ENCODE assay signal across 8 cellular contexts in the genomic region with DNA sequence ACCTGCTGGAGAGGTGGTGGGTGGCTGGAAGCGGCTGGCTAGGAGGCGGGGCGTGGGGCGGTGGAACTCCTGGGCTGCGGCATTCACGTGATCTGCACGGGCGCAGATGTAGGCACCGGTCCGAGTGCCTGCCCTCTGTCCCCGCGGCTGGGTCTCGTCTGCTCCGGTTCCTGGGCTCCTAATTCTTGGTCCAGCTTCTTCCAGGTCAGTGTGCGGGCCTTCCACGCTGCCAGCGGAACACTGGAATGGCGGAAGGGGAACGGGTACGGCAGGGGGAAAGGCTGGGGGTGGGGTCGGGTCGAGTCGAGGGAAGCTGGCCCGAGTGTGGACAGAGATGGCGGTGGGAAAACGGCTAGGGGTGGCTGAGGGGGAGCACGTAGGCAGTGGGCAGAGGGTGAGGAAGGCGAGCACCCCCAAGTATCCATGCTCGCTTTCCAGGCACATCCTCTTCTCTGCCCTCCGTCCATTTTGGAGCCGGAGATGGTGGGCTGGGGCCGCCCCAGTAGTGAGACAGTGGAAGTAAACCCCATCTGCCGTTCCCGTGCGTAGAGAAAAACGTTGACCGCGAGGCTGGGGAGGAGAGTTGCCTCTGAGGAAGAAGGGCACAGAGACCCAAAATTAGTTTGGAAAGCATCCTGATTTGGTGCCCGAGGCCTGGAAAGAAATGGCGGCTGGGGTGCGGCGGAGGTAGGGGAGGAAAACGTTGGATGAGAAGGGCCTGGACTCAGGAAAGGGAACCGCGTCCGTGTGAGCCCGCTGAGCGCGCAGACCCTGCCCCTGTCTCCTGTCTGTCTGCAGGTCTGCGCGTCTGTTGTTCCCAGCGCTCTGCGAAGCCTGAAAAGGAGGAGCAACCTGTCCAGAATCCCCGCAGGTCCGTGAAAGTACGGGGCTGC. TPM values are rescaled to one million over a fixed set of nuclear protein-coding genes. Genes with fewer than 3 reads are reported as not detected.
DNase-seq lines count a peak whose midpoint lies in the region; ATAC-seq, FAIRE-seq and TF ChIP-seq lines count a peak whose summit lies in the region.

A gene (plus strand): TSS at position 95 of the 893 bp plus-strand sequence. CDS start 1,161 bp downstream, outside the sequence.

- H3K9me3 ChIP-seq in Caco-2 (no peaks in the 10 kb centered on the region), GM12878 (replicated peaks; ENCODE audit: control insufficient read depth, insufficient read depth, low read length) (no peaks in the 10 kb centered on the region), iPS DF 6.9 (ENCODE audit: control insufficient read depth, insufficient read depth, low read length) (no peaks in the 10 kb centered on the region)

- in situ Hi-C loops in GM12878 (cut with MboI) = no loop called here

- ATAC-seq in GM19463 (IDR thresholded peaks at IDR 0.05; ENCODE audit: unreplicated experiment) = peak; percentile 85
- ATAC-seq in GM12878 = peak; percentile 94
- ATAC-seq in HG03469 (IDR thresholded peaks at IDR 0.05; ENCODE audit: unreplicated experiment) = no peak

- peak within 1 kb of the TSS; percentile 72 for H3K27ac Mint-ChIP-seq in Caco-2 (ENCODE audit: unreplicated experiment)

- no peaks in the 10 kb centered on the region for H3K27me3 Mint-ChIP-seq in Caco-2 (ENCODE audit: insufficient read depth, unreplicated experiment)

- RAD21 ChIA-PET in GM12878 (lab: Charles Lee; ENCODE audit: unreplicated experiment) = interaction anchor here (0.6 kb wide), 1 partner anchor 47 kb away, joined by 3 read pairs; no protein-coding TSS in a partner anchor

- POLR2A ChIA-PET in Caco-2 (lab: Charles Lee) = interaction anchor here (0.7 to 1.4 kb wide), 2 partner anchors 44 to 101 kb away, joined by 3 to 10 read pairs; no protein-coding TSS in a partner anchor
- POLR2A ChIA-PET in GM12878 (lab: Charles Lee) = no interaction called here

- peak within 1 kb of the TSS; percentile 77 for H2AFZ ChIP-seq in GM12878 (ENCODE audit: control insufficient read depth, low read depth, low read length)

- no peaks in the 10 kb centered on the region for H3K36me3 Mint-ChIP-seq in Caco-2 (ENCODE audit: insufficient read depth, unreplicated experiment)

- peak within 1 kb of the TSS; percentile 68 for H3K4me3 ChIP-seq in Caco-2 (ENCODE audit: low read depth, low read length)
- H3K4me3 ChIP-seq in HL-60 (replicated peaks; ENCODE audit: insufficient read depth, low read length) = peak within 1 kb of the TSS; percentile 60
- peak within 1 kb of the TSS; percentile 64 for H3K4me3 ChIP-seq in GM12878
- H3K4me3 ChIP-seq in iPS DF 6.9 (ENCODE audit: low read length) = peak within 1 kb of the TSS; percentile 93
- peak within 1 kb of the TSS; percentile 93 for H3K4me3 ChIP-seq in rectal smooth muscle tissue (ENCODE audit: low read length)

- no peak within 1 kb of the TSS for H3K27ac ChIP-seq in HL-60 (replicated peaks)
- H3K27ac ChIP-seq in GM12878 (ENCODE audit: control insufficient read depth, insufficient read depth) = no peak within 1 kb of the TSS; the same call in 1 of the 2 replicates
- no peak within 1 kb of the TSS for H3K27ac ChIP-seq in iPS DF 6.9 (ENCODE audit: low read length)
- H3K27ac ChIP-seq in rectal smooth muscle tissue (ENCODE audit: low read depth, low read length) = peak within 1 kb of the TSS; percentile 94

- H3K4me2 ChIP-seq in GM12878 (ENCODE audit: control insufficient read depth, insufficient read depth) = peak within 1 kb of the TSS; percentile 71

- TF ChIP-seq EP300 in GM12878 (IDR thresholded peaks at IDR 0.05; ENCODE audit: borderline replicate concordance in 1 of 2, control insufficient read depth in 1 of 2, low read depth in 2 of 2, low read length in 2 of 2) = no peak

- TF ChIP-seq CTCF in Caco-2 (IDR thresholded peaks at IDR 0.05; ENCODE audit: insufficient read depth in 1 of 2, low read depth in 1 of 2, low read length in 1 of 2, severe bottlenecking in 1 of 2, unreplicated experiment in 1 of 2) (no peak), HL-60 (IDR thresholded peaks at IDR 0.05; ENCODE audit: insufficient read depth, low read length) (no peak), GM12878 (IDR thresholded peaks at IDR 0.05 in 2 of 3, conservative IDR thresholded peaks at IDR 0.05 in 1 of 3; ENCODE audit: control insufficient read depth in 2 of 3, extremely low read depth in 1 of 3, insufficient read depth in 1 of 3, low read depth in 3 of 3, low read length in 3 of 3) (no peak)

- H3K4me1 ChIP-seq in Caco-2 (no peaks in the 10 kb centered on the region), GM12878 (ENCODE audit: control insufficient read depth, insufficient read depth, low read length) (no peaks in the 10 kb centered on the region), iPS DF 6.9 (ENCODE audit: control insufficient read depth, insufficient read depth, low read length) (no peaks in the 10 kb centered on the region), rectal smooth muscle tissue (ENCODE audit: control insufficient read depth, insufficient read depth, low read length) (no peaks in the 10 kb centered on the region)

- H3K27me3 ChIP-seq in Caco-2 (replicated peaks; ENCODE audit: control insufficient read depth, insufficient read depth, low read length) (no peaks in the 10 kb centered on the region), HL-60 (ENCODE audit: insufficient read depth, poor library complexity, severe bottlenecking) (peaks cover 9% of the 10 kb centered on the region), GM12878 (replicated peaks in 1 of 2; ENCODE audit: control insufficient read depth in 2 of 2, insufficient read depth in 2 of 2, low read length in 1 of 2) (no peaks in the 10 kb centered on the region), iPS DF 6.9 (ENCODE audit: control insufficient read depth, insufficient read depth, low read length) (no peaks in the 10 kb centered on the region), rectal smooth muscle tissue (ENCODE audit: control insufficient read depth, insufficient read depth, low read length) (no peaks in the 10 kb centered on the region)

- TF ChIP-seq POLR2A in GM12878 (IDR thresholded peaks at IDR 0.05; ENCODE audit: low read depth, low read length) = peak; percentile 75

- H3K9ac ChIP-seq in GM12878 (ENCODE audit: control insufficient read depth, insufficient read depth, low read length) (peak within 1 kb of the TSS; percentile 74; the same call in 1 of the 2 replicates), rectal smooth muscle tissue (ENCODE audit: low read length) (peak within 1 kb of the TSS; percentile 93)

- 38% methylated on average over 53 of the region's 56 CpGs for WGBS in GM12878 (ENCODE audit: insufficient coverage, insufficient replicate concordance, low lambda C conversion rate, missing lambda C conversion rate)
- WGBS in iPS DF 6.9 (ENCODE audit: insufficient coverage, insufficient read length) = no CpG with 5 or more reads among the region's 56 CpGs

- peak within 1 kb of the TSS; percentile 87 for H3K4me3 Mint-ChIP-seq in Caco-2 (ENCODE audit: unreplicated experiment)

- BruUV-seq in Caco-2 (replicated peaks; lab: Mats Ljungman, UMichigan) = no TSS peak
- no TSS peak for BruUV-seq in GM12878 (replicated peaks; lab: Mats Ljungman, UMichigan)

- H3K4me1 Mint-ChIP-seq in Caco-2 (ENCODE audit: low read depth, unreplicated experiment) = no peaks in the 10 kb centered on the region

- H3K36me3 ChIP-seq in Caco-2 (ENCODE audit: control insufficient read depth, insufficient read depth, low read length) (no peaks in the 10 kb centered on the region), GM12878 (ENCODE audit: control insufficient read depth in 2 of 2, insufficient read depth in 2 of 2, low read length in 1 of 2) (no peaks in the 10 kb centered on the region), iPS DF 6.9 (ENCODE audit: control insufficient read depth, insufficient read depth, low read length) (no peaks in the 10 kb centered on the region; the same call in 1 of the 2 replicates), rectal smooth muscle tissue (ENCODE audit: control insufficient read depth, insufficient read depth, low read length) (no peaks in the 10 kb centered on the region)

- DNase-seq in Caco-2 (peak; percentile 45 to 46), HL-60 (ENCODE audit: low read depth in 1 of 2, low spot score in 1 of 2) (no peak), SHP77 treated with DMSO at 0.1 percent for 48 hours (lab: John Stamatoyannopoulos, UW) (peak; percentile 20), GM12878 (ENCODE audit: low read depth, low spot score) (no peak), iPS DF 6.9 (ENCODE audit: low read depth, low spot score) (no peak)

- no peaks in the 10 kb centered on the region for H4K20me1 ChIP-seq in GM12878 (ENCODE audit: control insufficient read depth, insufficient read depth)

- no peaks in the 10 kb centered on the region for H3K9me3 Mint-ChIP-seq in Caco-2 (ENCODE audit: unreplicated experiment)

- FAIRE-seq in GM12878 (lab: Jason Lieb, UNC) = no peak

- intact Hi-C loops in Caco-2 (cut with micrococcal nuclease; ENCODE audit: unreplicated experiment) (no loop called here), GM12878 (cut with micrococcal nuclease; ENCODE audit: unreplicated experiment) (no loop called here)

- no peak for TF ChIP-seq RAD21 in GM12878 (IDR thresholded peaks at IDR 0.05; ENCODE audit: insufficient read depth, low read depth, low read length)

- H3K79me2 ChIP-seq in GM12878 (ENCODE audit: control insufficient read depth, insufficient read depth, low read length) = peaks cover 3% of the 10 kb centered on the region

- SMC1A ChIA-PET in GM12878 (lab: Charles Lee; ENCODE audit: uncharacterized antibody, unreplicated experiment) = no interaction called here

- CTCF ChIA-PET in Caco-2 (lab: Charles Lee) (no interaction called here), GM12878 (lab: Yijun Ruan, JAX) (no interaction called here)

TF ChIP-seq in GM12878, 131 proteins besides CTCF, POLR2A, EP300 and RAD21 (continues in another document):
- no peak for TF ChIP-seq ZZZ3 (IDR thresholded peaks at IDR 0.05; ENCODE audit: control insufficient read depth, insufficient read length, low read depth)
- peak; percentile 13; the same call in 1 of the 2 replicates for TF ChIP-seq RAD51 (IDR thresholded peaks at IDR 0.05)

RNA-seq across cellular contexts. Expression of the gene that starts here (rescaled TPM):
- 39.0 and 42.3 TPM in 2 replicates for total RNA-seq in Caco-2 (2022)
- total RNA-seq in GM12878 (2013; cell fraction: nucleolus; rRNA removed) = 5.1 and 6.5 TPM in 2 replicates
- 14.1 and 19.6 TPM in 2 replicates for total RNA-seq in GM12878 (2014; rRNA removed)
- 46.4 and 48.0 TPM in 2 replicates for total RNA-seq in GM12878 (2014; rRNA removed; fragmentation: Illumina TruSeq; extraction: Trizol)
- total RNA-seq in GM12878 (2021) = 20.1 and 20.9 TPM in 2 replicates
- polyA plus RNA-seq in GM12878 (2011; ENCODE audit: low read depth) = 27.4 TPM
- 9.6 and 13.4 TPM in 2 replicates for polyA plus RNA-seq in GM12878 (2011; rRNA removed)
- polyA plus RNA-seq in GM12878 (2011; cell fraction: cytosol; rRNA removed) = 3.8 and 4.5 TPM in 2 replicates
- 2.7 and 3.3 TPM in 2 replicates for polyA plus RNA-seq in GM12878 (2011; cell fraction: nucleus; rRNA removed)
- polyA plus RNA-seq in GM12878 (2012) = 29.8 and 31.8 TPM in 2 replicates
- 63.8 and 85.0 TPM in 2 replicates for polyA plus RNA-seq in GM12878 (2014; fragmentation: Illumina TruSeq; extraction: Trizol)
- 10 to 100 TPM; 34.8 to 59.9 TPM for polyA plus RNA-seq in GM12878 (2014; fragmentation: Nextera tagmentation; extraction: Ambion mirVana)
- polyA plus RNA-seq in GM12878 (2014; rRNA removed) = 21.5 and 30.7 TPM in 2 replicates
- polyA plus RNA-seq in GM12878 (2016; fragmentation: Nextera tagmentation; extraction: Ambion mirVana) = 10 to 100 TPM; 31.5 to 32.8 TPM
- polyA minus RNA-seq in GM12878 (2011; rRNA and poly(A)+ RNA removed) = 1.8 and 3.8 TPM in 2 replicates
- 3.2 TPM in 1 of 2 replicates, not detected in the other for polyA minus RNA-seq in GM12878 (2011; cell fraction: cytosol; rRNA and poly(A)+ RNA removed)
- 2.5 and 2.9 TPM in 2 replicates for polyA minus RNA-seq in GM12878 (2011; cell fraction: nucleus; rRNA and poly(A)+ RNA removed)

Comparison
In these comparisons a context has a peak if more than half of its experiments do, and no peak if none do; other contexts are left out.
1. DNase-seq: peak in Caco-2 (2 of 2) and SHP77 treated with DMSO at 0.1 percent for 48 hours (single experiment); none in HL-60 (0 of 2), GM12878 (single experiment) and iPS DF 6.9 (single experiment).
2. Peak in every context shown above with its lines, with median percentiles within 50 percentile points of each other: H3K4me3 ChIP-seq.